In the genomic region with DNA sequence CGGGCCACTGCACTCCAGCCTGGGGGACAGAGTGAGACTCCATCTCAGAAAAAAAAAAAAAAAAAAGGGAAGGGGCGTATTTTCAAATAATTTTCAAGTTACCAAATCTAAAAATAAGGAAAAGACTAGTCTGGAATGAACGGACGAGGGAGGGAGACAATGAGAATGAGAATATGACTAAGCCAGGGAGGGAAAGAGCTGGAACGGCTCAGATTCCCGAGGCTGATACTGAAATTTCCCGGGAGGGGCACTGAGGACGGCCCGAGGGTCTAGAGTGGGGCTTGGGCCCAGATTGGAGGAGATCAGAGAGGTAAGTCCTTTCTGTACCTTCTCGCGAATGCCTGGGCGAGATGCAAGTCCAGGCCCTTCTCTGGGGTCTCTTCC, we compare ENCODE assay signal across 9 cellular contexts. TPM values are rescaled to one million over a fixed set of nuclear protein-coding genes. Genes with fewer than 3 reads are reported as not detected.
A peak's percentile ranks its signal among the peaks of the same experiment; 100 is the strongest.
DNase-seq lines count a peak whose midpoint lies in the region; ATAC-seq, FAIRE-seq and TF ChIP-seq lines count a peak whose summit lies in the region.
"Had no signal": no experiment of that assay in that cellular context is flagged by ENCODE, and none has a peak within 500 bp of the region (broad histone marks: within the 10 kb centered on the region; RNA-seq: fewer than 3 reads in every experiment).

No MANE protein-coding gene starts in this region.

- DNase-seq in A673 (ENCODE audit: low spot score) (no peak), MM.1S (no peak), H1 (ENCODE audit: low read depth in 1 of 2, low spot score in 2 of 2) (no peak), natural killer cell (no peak), small intestine (no peak), midbrain (lab: John Stamatoyannopoulos, UW) (no peak)
- DNase-seq in effector CD4-positive, alpha-beta T cell, result no peak

- no peaks in the 10 kb centered on the region for H3K79me1 ChIP-seq in H1 (ENCODE audit: low read depth, low read length)

- H3K27ac ChIP-seq in A673 (ENCODE audit: low read depth, low read length, poor library complexity, severe bottlenecking), result no peak overlapping the region
- no peak overlapping the region for H3K27ac ChIP-seq in MM.1S (ENCODE audit: low read length)
- H3K27ac ChIP-seq in H1 (ENCODE audit: low read depth, low read length), result no peak overlapping the region
- H3K27ac ChIP-seq in small intestine (ENCODE audit: low read depth in 1 of 2, low read length in 1 of 2), result peak overlapping the region in 1 of 2 donors; percentile 36

- H3K36me3 Mint-ChIP-seq in natural killer cell, result no peaks in the 10 kb centered on the region

- H3K36me3 ChIP-seq in A673 (ENCODE audit: insufficient read depth, low read length, poor library complexity, severe bottlenecking) (no peaks in the 10 kb centered on the region), MM.1S (replicated peaks; ENCODE audit: insufficient read depth, low read length) (no peaks in the 10 kb centered on the region), H1 (ENCODE audit: control insufficient read depth in 2 of 4, insufficient read depth in 4 of 4, low read length in 3 of 4) (no peaks in the 10 kb centered on the region), small intestine (ENCODE audit: control insufficient read depth in 2 of 2, insufficient read depth in 2 of 2, low read length in 2 of 2) (no peaks in the 10 kb centered on the region)

- POLR2A ChIA-PET in A673 (lab: Charles Lee; ENCODE audit: low non-redundant PET) (no interaction called here), H1 (lab: Charles Lee; ENCODE audit: partially characterized antibody) (interaction anchor here (1.8 to 4.4 kb wide), 3 partner anchors 23 to 61 kb away, joined by 4 to 25 read pairs (median 19); a partner anchor contains a TSS)

- H3K56ac ChIP-seq in H1 (replicated peaks; ENCODE audit: insufficient read length, low read depth, low read length), result no peak overlapping the region

- TF ChIP-seq EP300 in H1 (IDR thresholded peaks at IDR 0.05; ENCODE audit: borderline replicate concordance in 1 of 2, low read depth in 2 of 2, low read length in 2 of 2), result no peak

- H3K14ac ChIP-seq in H1 (ENCODE audit: insufficient read length), result no peak overlapping the region

- H2BK5ac ChIP-seq in H1 (ENCODE audit: low read depth, low read length), result no peak overlapping the region

- no peak overlapping the region for H2AK5ac ChIP-seq in H1 (ENCODE audit: low read depth, low read length)

- H3K4ac ChIP-seq in H1 (replicated peaks; ENCODE audit: insufficient read length, low read depth, low read length), result no peak overlapping the region

- no peak overlapping the region for H2BK120ac ChIP-seq in H1 (replicated peaks; ENCODE audit: low read depth, low read length)

- 0 out of 2 replicates have a peak overlapping the region, but pooled peaks have one; percentile 75 for H2BK12ac ChIP-seq in H1 (ENCODE audit: low read depth, low read length)

- H2BK15ac ChIP-seq in H1 (ENCODE audit: low read length), result no peak overlapping the region

- peak overlapping the region; percentile 69 for H3K4me3 Mint-ChIP-seq in natural killer cell

- H4K8ac ChIP-seq in H1 (ENCODE audit: extremely low read depth, insufficient read depth, low read length), result no peak overlapping the region

- TF ChIP-seq CTCF in A673 (conservative IDR thresholded peaks at IDR 0.05; ENCODE audit: low read depth, low read length), result no peak
- TF ChIP-seq CTCF in MM.1S (IDR thresholded peaks at IDR 0.05; ENCODE audit: low read length), result no peak
- no peak for TF ChIP-seq CTCF in H1 (IDR thresholded peaks at IDR 0.05; ENCODE audit: control extremely low read depth in 1 of 3, insufficient read depth in 1 of 3, low read depth in 1 of 3, low read length in 3 of 3)
- no peak for TF ChIP-seq CTCF in natural killer cell (IDR thresholded peaks at IDR 0.05)

- TF ChIP-seq POLR2A in H1 (IDR thresholded peaks at IDR 0.05; ENCODE audit: control extremely low read depth in 1 of 2, low read depth in 2 of 2, low read length in 2 of 2), result no peak

- H3K9ac ChIP-seq in MM.1S (ENCODE audit: low read length) (no peak overlapping the region), H1 (replicated peaks in 1 of 4; ENCODE audit: extremely low read depth in 1 of 4, low read depth in 3 of 4, low read length in 3 of 4) (no peak overlapping the region)

- H3K4me1 ChIP-seq in A673 (ENCODE audit: insufficient read depth, low read length, poor library complexity, severe bottlenecking) (peaks cover 6% of the 10 kb centered on the region), MM.1S (ENCODE audit: low read length) (no peaks in the 10 kb centered on the region), H1 (replicated peaks in 1 of 4; ENCODE audit: control insufficient read depth in 3 of 4, insufficient read depth in 4 of 4, low read length in 3 of 4) (peaks cover 11 to 25% (median 17%) of the 10 kb centered on the region in 4 experiments), small intestine (ENCODE audit: control insufficient read depth in 2 of 2, insufficient read depth in 1 of 2, low read depth in 1 of 2, low read length in 1 of 2) (peaks cover 0 to 3% of the 10 kb centered on the region in 2 donors)

- H3K27me3 ChIP-seq in A673 (replicated peaks; ENCODE audit: insufficient read depth, low read depth, low read length, poor library complexity), result no peaks in the 10 kb centered on the region
- H3K27me3 ChIP-seq in MM.1S (replicated peaks; ENCODE audit: insufficient read depth, low read length), result no peaks in the 10 kb centered on the region
- H3K27me3 ChIP-seq in H1 (replicated peaks in 1 of 4; ENCODE audit: control insufficient read depth in 3 of 4, extremely low read depth in 1 of 4, insufficient read depth in 3 of 4, low read length in 3 of 4), result no peaks in the 10 kb centered on the region
- H3K27me3 ChIP-seq in small intestine (ENCODE audit: control insufficient read depth in 2 of 2, insufficient read depth in 2 of 2, low read length in 2 of 2), result no peaks in the 10 kb centered on the region

- H3K4me3 ChIP-seq in A673 (ENCODE audit: low read depth, low read length, poor library complexity, severe bottlenecking) (peak overlapping the region; percentile 49), MM.1S (ENCODE audit: low read length) (no peak overlapping the region), H1 (ENCODE audit: extremely low read depth in 1 of 4, insufficient read depth in 2 of 4, low read depth in 3 of 4, low read length in 4 of 4) (no peak overlapping the region), small intestine (ENCODE audit: low read depth in 1 of 2, low read length in 2 of 2) (no peak overlapping the region)

- BruUV-seq in A673 (replicated peaks; lab: Mats Ljungman, UMichigan), result no TSS peak

- peak overlapping the region in 1 of 2 donors; percentile 50 for H3K27ac Mint-ChIP-seq in natural killer cell

- FAIRE-seq in H1 (lab: Jason Lieb, UNC), result no peak
- FAIRE-seq in small intestine (lab: Jason Lieb, UNC), result no peak

- TF ChIP-seq RAD21 in H1 (IDR thresholded peaks at IDR 0.05 in 1 of 2, conservative IDR thresholded peaks at IDR 0.05 in 1 of 2; ENCODE audit: low read depth in 2 of 2, low read length in 2 of 2), result no peak

- no peak overlapping the region for H4K91ac ChIP-seq in H1 (replicated peaks; ENCODE audit: insufficient read length, low read length)

- H4K5ac ChIP-seq in H1 (ENCODE audit: insufficient read length, low read depth, low read length), result no peak overlapping the region

- H2AFZ ChIP-seq in MM.1S (ENCODE audit: low read length) (0 out of 2 replicates have a peak overlapping the region, but pooled peaks have one; percentile 94), H1 (ENCODE audit: low read length) (no peak overlapping the region)

- H3K79me2 ChIP-seq in MM.1S (ENCODE audit: low read length), result no peaks in the 10 kb centered on the region
- H3K79me2 ChIP-seq in H1 (ENCODE audit: control insufficient read depth in 1 of 2, insufficient read depth in 2 of 2, low read length in 2 of 2), result no peaks in the 10 kb centered on the region

- H4K20me1 ChIP-seq in MM.1S (ENCODE audit: insufficient read depth, low read length) (no peaks in the 10 kb centered on the region), H1 (replicated peaks in 1 of 2; ENCODE audit: control insufficient read depth in 1 of 2, insufficient read depth in 2 of 2, low read length in 2 of 2) (no peaks in the 10 kb centered on the region)

- H3K4me1 Mint-ChIP-seq in natural killer cell, result peaks cover 9 to 27% of the 10 kb centered on the region in 2 donors

- H3K9me2 ChIP-seq in MM.1S (replicated peaks; ENCODE audit: insufficient read depth, low read length), result no peaks in the 10 kb centered on the region

- peak overlapping the region; percentile 60; the same call in 1 of the 2 replicates for H3K18ac ChIP-seq in H1 (ENCODE audit: extremely low read depth, low read length)

- H3K23ac ChIP-seq in H1 (ENCODE audit: insufficient read length), result no peak overlapping the region

- WGBS in H1 (ENCODE audit: extremely low coverage in 1 of 2, insufficient coverage in 1 of 2, insufficient read length in 1 of 2, insufficient replicate concordance in 2 of 2, low coverage in 1 of 2, low lambda C conversion rate in 2 of 2, missing lambda C conversion rate in 1 of 2), 2 experiments, result 81% methylated on average over 10 of the region's 12 CpGs; no CpG with 5 or more reads in 1 of the 2 experiments
- 50 to 61% (median 61%) methylated on average over 12 of the region's 12 CpGs for WGBS in small intestine, 3 donors

- H2BK20ac ChIP-seq in H1 (ENCODE audit: low read length), result no peak overlapping the region

- 0 out of 2 replicates have a peak, but pooled peaks cover 3% of the 10 kb centered on the region for H3F3A ChIP-seq in MM.1S (ENCODE audit: insufficient read depth, low read length)

- H3K27me3 Mint-ChIP-seq in natural killer cell (ENCODE audit: low read depth in 2 of 2), result peaks cover 0 to 6% of the 10 kb centered on the region in 2 donors

- CTCF ChIA-PET in A673 (lab: Charles Lee) (interaction anchor here (0.6 to 1.4 kb wide), 3 partner anchors 91 to 213 kb away, joined by 3 to 9 read pairs (median 6); no protein-coding TSS in a partner anchor), H1 (lab: Charles Lee; ENCODE audit: partially characterized antibody) (interaction anchor here (0.6 to 10.2 kb wide), 20 partner anchors 10 to 1129 kb away, joined by 3 to 153 read pairs (median 6); a partner anchor contains a TSS)

- ATAC-seq in natural killer cell (no peak), GM18868 (IDR thresholded peaks at IDR 0.05; ENCODE audit: unreplicated experiment) (no peak)

- H3K9me3 Mint-ChIP-seq in natural killer cell, result no peaks in the 10 kb centered on the region

- peaks cover 2% of the 10 kb centered on the region; the same call in 1 of the 2 replicates for H3K23me2 ChIP-seq in H1 (ENCODE audit: low read depth, low read length)

- intact Hi-C loops in A673 (cut with micrococcal nuclease; ENCODE audit: unreplicated experiment), result loop anchor here (1.0 to 5.0 kb wide), 3 partner anchors 62 to 213 kb away; no protein-coding TSS in a partner anchor
- intact Hi-C loops in natural killer cell (cut with micrococcal nuclease), result loop anchor here (1.0 kb wide), 2 partner anchors 13 to 62 kb away; no protein-coding TSS in a partner anchor

- peak overlapping the region; percentile 80; the same call in 1 of the 2 replicates for H3K4me2 ChIP-seq in MM.1S (ENCODE audit: low read depth, low read length)
- H3K4me2 ChIP-seq in H1 (ENCODE audit: insufficient read depth in 1 of 2, low read depth in 2 of 2, low read length in 2 of 2), result peak overlapping the region in 1 of 2 experiments; percentile 23; a peak in 1 of 4 replicates

- H3K9me3 ChIP-seq in A673 (ENCODE audit: low read depth, low read length, poor library complexity, severe bottlenecking) (no peaks in the 10 kb centered on the region), MM.1S (replicated peaks; ENCODE audit: insufficient read depth, low read length) (no peaks in the 10 kb centered on the region), H1 (ENCODE audit: insufficient read depth in 2 of 2, low read depth in 1 of 2, low read length in 1 of 2) (no peaks in the 10 kb centered on the region), small intestine (ENCODE audit: control insufficient read depth, low read depth) (no peaks in the 10 kb centered on the region)

RNA-seq across cellular contexts. Expression of a gene that starts 3.4 kb away (rescaled TPM):
- not detected in 2 replicates for total RNA-seq in A673 (2021)
- 0.19 and 0.27 TPM in 2 replicates for total RNA-seq in H1 (2021; fragmentation: NEBNext Ultra II Directional; extraction: Animal tissue kit (Norgen Biotek cat#: 25700))
- 0.20 and 0.21 TPM in 2 replicates for polyA plus RNA-seq in H1 (2011; rRNA removed)
- 0.19 TPM for polyA plus RNA-seq in H1 (2011; cell fraction: cytosol; rRNA removed)
- 0.74 TPM for polyA plus RNA-seq in H1 (2011; cell fraction: nucleus; rRNA removed)
- polyA plus RNA-seq in H1 (2012, experiment 1 of 2), result 0.12 to 0.19 TPM (median 0.18 TPM) in 3 of 4 replicates, not detected in the other
- 0.08 TPM for polyA plus RNA-seq in H1 (2012, experiment 2 of 2)
- polyA plus RNA-seq in H1 (2013, experiment 1 of 2), result 0.06 TPM
- polyA plus RNA-seq in H1 (2013, experiment 2 of 2), result 0.07 TPM
- polyA minus RNA-seq in H1 (2011; rRNA and poly(A)+ RNA removed), result 1.1 and 1.8 TPM in 2 replicates
- polyA minus RNA-seq in H1 (2011; cell fraction: cytosol; rRNA and poly(A)+ RNA removed), result not detected
- 0.80 TPM for polyA minus RNA-seq in H1 (2011; cell fraction: nucleus; rRNA and poly(A)+ RNA removed)
- total RNA-seq in natural killer cell, result 1 to 10 TPM; 2.0 to 2.8 (median 2.0) TPM
- under 1 TPM in 1 of 3 donors, not detected in 2; 0.04 TPM for polyA plus RNA-seq in small intestine
- total RNA-seq: osteocyte had no signal

RNA-seq across cellular contexts. Expression of a gene that starts 25.0 kb away (rescaled TPM):
- total RNA-seq in A673 (2021) (195 and 226 TPM in 2 replicates), natural killer cell (10 to 100 TPM; 49.4 to 62.0 (median 52.6) TPM)
- 236 and 239 TPM in 2 replicates for total RNA-seq in H1 (2021; fragmentation: NEBNext Ultra II Directional; extraction: Animal tissue kit (Norgen Biotek cat#: 25700))
- polyA plus RNA-seq in H1 (2011; rRNA removed) (137 and 146 TPM in 2 replicates), small intestine (100 to 1,000 TPM; 176 to 279 (median 276) TPM)
- polyA plus RNA-seq in H1 (2011; cell fraction: cytosol; rRNA removed), result 239 TPM
- 104 TPM for polyA plus RNA-seq in H1 (2011; cell fraction: nucleus; rRNA removed)
- polyA plus RNA-seq in H1 (2012, experiment 1 of 2), result 235 to 274 TPM (median 252 TPM) in 4 replicates
- polyA plus RNA-seq in H1 (2012, experiment 2 of 2), result 360 TPM
- polyA plus RNA-seq in H1 (2013, experiment 1 of 2), result 195 TPM
- polyA plus RNA-seq in H1 (2013, experiment 2 of 2), result 200 TPM
- 58.9 and 75.6 TPM in 2 replicates for polyA minus RNA-seq in H1 (2011; rRNA and poly(A)+ RNA removed)
- polyA minus RNA-seq in H1 (2011; cell fraction: cytosol; rRNA and poly(A)+ RNA removed), result 112 TPM
- polyA minus RNA-seq in H1 (2011; cell fraction: nucleus; rRNA and poly(A)+ RNA removed), result 56.0 TPM

RNA-seq across cellular contexts. Expression of a gene that starts 29.2 kb away (rescaled TPM):
- 5.0 and 6.9 TPM in 2 replicates for total RNA-seq in A673 (2021)
- total RNA-seq in H1 (2021; fragmentation: NEBNext Ultra II Directional; extraction: Animal tissue kit (Norgen Biotek cat#: 25700)), result 7.9 and 8.9 TPM in 2 replicates
- 10.2 and 12.0 TPM in 2 replicates for polyA plus RNA-seq in H1 (2011; rRNA removed)
- polyA plus RNA-seq in H1 (2011; cell fraction: cytosol; rRNA removed), result 13.7 TPM
- 7.1 TPM for polyA plus RNA-seq in H1 (2011; cell fraction: nucleus; rRNA removed)
- 11.5 to 15.4 TPM (median 13.1 TPM) in 4 replicates for polyA plus RNA-seq in H1 (2012, experiment 1 of 2)
- polyA plus RNA-seq in H1 (2012, experiment 2 of 2), result 11.8 TPM
- polyA plus RNA-seq in H1 (2013, experiment 1 of 2), result 6.2 TPM
- 6.2 TPM for polyA plus RNA-seq in H1 (2013, experiment 2 of 2)
- polyA minus RNA-seq in H1 (2011; rRNA and poly(A)+ RNA removed), result 5.5 and 7.2 TPM in 2 replicates
- polyA minus RNA-seq in H1 (2011; cell fraction: cytosol; rRNA and poly(A)+ RNA removed), result 4.7 TPM
- polyA minus RNA-seq in H1 (2011; cell fraction: nucleus; rRNA and poly(A)+ RNA removed), result 3.7 TPM
- 100 to 1,000 TPM; 124 to 135 (median 125) TPM for total RNA-seq in natural killer cell
- polyA plus RNA-seq in small intestine, result 10 to 100 TPM in 2 of 3 donors, 1 to 10 TPM in 1; 3.4 to 22.3 (median 13.0) TPM

Comparison
In these comparisons a context has a peak if more than half of its experiments do, and no peak if none do; other contexts are left out.
1. RNA of a gene that starts 29.2 kb away (total RNA-seq): 124 to 135 TPM in natural killer cell; 7.9 to 8.9 TPM in H1 and 5.0 to 6.9 TPM in A673; every median in the first group is over 10 times any median in the second.